21 cellular contexts compared by ENCODE assay signal in the genomic region with DNA sequence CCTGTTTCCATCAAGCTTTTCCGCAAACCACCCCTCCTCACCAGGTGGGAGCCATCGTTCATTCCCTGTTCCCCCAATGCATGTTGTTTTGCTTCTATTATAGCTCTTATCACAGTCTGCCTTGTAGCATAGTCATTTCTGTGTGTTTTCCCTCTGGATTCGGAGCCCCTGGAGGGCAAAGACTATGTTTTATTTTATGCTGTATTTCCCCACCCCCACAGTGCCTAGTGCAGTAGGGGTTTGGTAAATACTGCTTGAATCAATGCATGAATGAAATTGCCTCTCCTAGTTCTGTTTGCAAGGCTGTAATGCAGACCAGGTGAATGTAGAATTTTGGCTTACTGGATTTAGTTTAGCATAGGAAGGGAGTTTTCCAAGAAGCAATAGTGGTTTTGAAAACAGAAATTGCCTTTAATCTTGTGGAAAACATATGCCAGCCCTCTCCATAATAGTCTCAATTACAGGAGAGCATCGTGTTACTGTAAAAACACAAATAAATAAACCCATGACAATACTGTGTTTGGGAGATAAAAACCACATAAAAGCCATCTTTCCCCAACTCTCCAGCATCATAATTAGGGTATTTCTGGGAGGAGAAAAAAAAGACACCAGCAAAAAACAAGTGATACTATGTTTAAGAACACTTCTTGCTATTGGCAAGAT.
"Had no signal": no experiment of that assay in that cellular context is flagged by ENCODE, and none has a peak within 500 bp of the region (broad histone marks: within the 10 kb centered on the region; RNA-seq: fewer than 3 reads in every experiment).

No MANE protein-coding gene starts in this region.

- DNase-seq: activated CD4-positive, alpha-beta T cell treated with anti-CD3 and anti-CD28 coated beads, Interleukin-2, amount 10 ng/mL, durations not matched to agents 24 days and 14 days; activated CD4-positive, CD25-positive, alpha-beta regulatory T cell; activated CD8-positive, alpha-beta T cell treated with anti-CD3 and anti-CD28 coated beads for 36 hours; activated naive CD4-positive, alpha-beta T cell; activated naive CD8-positive, alpha-beta T cell treated with anti-CD3 and anti-CD28 coated beads for 36 hours; activated T-cell treated with anti-CD3 and anti-CD28 coated beads, Interleukin-2, amount 50 U/mL, for 1 hour; amygdala; dermis blood vessel endothelial cell; effector memory CD4-positive, alpha-beta T cell; esophagus squamous epithelium; foreskin fibroblast; hippocampal formation; left cardiac atrium; midbrain; nucleus accumbens; stimulated activated CD4-positive, alpha-beta T cell treated with anti-CD3 and anti-CD28 coated beads, Interleukin-4, amount 100 ng/mL, for 1 hour; stimulated activated naive CD8-positive, alpha-beta T cell treated with anti-CD3 and anti-CD28 coated beads, Interleukin-15, amount 100 ng/mL, for 72 hours; T1000; testis had no signal

- ATAC-seq: activated CD8-positive, alpha-beta T cell treated with anti-CD3 and anti-CD28 coated beads for 36 hours; activated T-helper 17 cell treated with anti-CD3 and anti-CD28 coated beads, Interleukin-2, amount 50 U/mL, for 72 hours; left cardiac atrium; sciatic nerve; stimulated activated naive CD8-positive, alpha-beta T cell treated with anti-CD3 and anti-CD28 coated beads, Interleukin-15, amount 100 ng/mL, for 72 hours had no signal
